ENCODE assay signal across 26 cellular contexts in the genomic region with DNA sequence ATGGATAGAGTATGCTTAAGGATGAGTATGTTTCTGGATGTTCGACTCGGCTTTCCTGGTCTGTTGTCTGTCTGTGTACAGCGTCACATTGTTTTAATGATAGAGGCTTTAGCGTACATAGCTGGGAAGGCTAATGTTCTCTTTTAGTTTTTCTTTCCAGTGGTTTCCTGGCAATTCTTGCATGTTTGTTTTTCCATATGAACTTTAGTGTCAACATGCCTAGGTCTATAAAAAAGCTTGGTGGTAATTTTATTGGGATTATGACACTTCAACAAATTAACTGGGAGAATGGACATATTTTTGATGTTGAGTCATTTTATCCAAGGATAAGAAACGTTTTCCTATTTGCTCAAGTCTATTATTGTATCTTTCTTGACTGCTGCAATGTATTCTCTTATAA. TPM values are rescaled to one million over a fixed set of nuclear protein-coding genes. Genes with fewer than 3 reads are reported as not detected.
DNase-seq lines count a peak whose midpoint lies in the region; ATAC-seq, FAIRE-seq and TF ChIP-seq lines count a peak whose summit lies in the region.
"Had no signal": no experiment of that assay in that cellular context is flagged by ENCODE, and none has a peak within 500 bp of the region (broad histone marks: within the 10 kb centered on the region; RNA-seq: fewer than 3 reads in every experiment).

No MANE protein-coding gene starts in this region.

- H3K4me3 Mint-ChIP-seq in neural crest cell = peak overlapping the region; percentile 21
- H3K4me3 Mint-ChIP-seq: activated CD4-positive, alpha-beta T cell treated with anti-CD3 and anti-CD28 coated beads, Interleukin-2, amount 10 ng/mL, durations not matched to agents 24 days and 14 days; activated T-cell treated with anti-CD3 and anti-CD28 coated beads, Interleukin-2, amount 50 U/mL, for 72 hours; nephron progenitor cell had no signal

- no peak for ATAC-seq in HG03039 (IDR thresholded peaks at IDR 0.05; ENCODE audit: unreplicated experiment)
- ATAC-seq: activated T-cell treated with anti-CD3 and anti-CD28 coated beads, Interleukin-2, amount 50 U/mL, for 72 hours; heart left ventricle; sciatic nerve; stimulated activated naive CD8-positive, alpha-beta T cell treated with anti-CD3 and anti-CD28 coated beads, Interleukin-15, Interleukin-2, amounts not matched to agents 100 U/mL and 50 U/mL, for 24 hours had no signal

- no peaks in the 10 kb centered on the region for H3K27me3 Mint-ChIP-seq in neural crest cell (ENCODE audit: low read depth)
- H3K27me3 Mint-ChIP-seq: activated CD4-positive, alpha-beta T cell treated with anti-CD3 and anti-CD28 coated beads, Interleukin-2, amount 10 ng/mL, durations not matched to agents 24 days and 14 days had no signal

- DNase-seq in A172 (ENCODE audit: low spot score) (peak; percentile 37), HT-29 (ENCODE audit: low spot score) (peak; percentile 54), neural crest cell (ENCODE audit: low read depth, low spot score) (no peak), H4 (ENCODE audit: low spot score) (no peak), NCI-H2196 treated with DMSO at 0.1 percent for 48 hours (lab: John Stamatoyannopoulos, UW; ENCODE audit: unreplicated experiment) (no peak), midbrain (lab: John Stamatoyannopoulos, UW) (no peak)
- DNase-seq: activated CD4-positive, alpha-beta T cell treated with anti-CD3 and anti-CD28 coated beads, Interleukin-2, amount 10 ng/mL, durations not matched to agents 24 days and 14 days; activated naive CD4-positive, alpha-beta T cell treated with Interleukin-2 at 50 U/mL for 16 hours; activated T-cell treated with anti-CD3 and anti-CD28 coated beads, Interleukin-2, amount 50 U/mL, for 72 hours; brain microvascular endothelial cell; effector CD4-positive, alpha-beta T cell; heart left ventricle; kidney glomerular epithelial cell; NCI-H187; NCI-H2171 treated with DMSO at 0.1 percent for 48 hours; NCI-H524 treated with DMSO at 0.1 percent for 48 hours; nephron progenitor cell; SIG-M5; stimulated activated naive CD8-positive, alpha-beta T cell treated with anti-CD3 and anti-CD28 coated beads, Interleukin-15, Interleukin-2, amounts not matched to agents 100 U/mL and 50 U/mL, for 24 hours had no signal

- no peaks in the 10 kb centered on the region for H3K4me1 Mint-ChIP-seq in neural crest cell
- H3K4me1 Mint-ChIP-seq: activated CD4-positive, alpha-beta T cell treated with anti-CD3 and anti-CD28 coated beads, Interleukin-2, amount 10 ng/mL, durations not matched to agents 24 days and 14 days; nephron progenitor cell had no signal

- FAIRE-seq in endometrium (lab: Jason Lieb, UNC) = peak; percentile 51
- FAIRE-seq: GM18507, RCC 7860 had no signal

- no peak for TF ChIP-seq CTCF in neural crest cell (conservative IDR thresholded peaks at IDR 0.05)

- H3K9me3 Mint-ChIP-seq in neural crest cell = no peaks in the 10 kb centered on the region
- H3K9me3 Mint-ChIP-seq: activated CD4-positive, alpha-beta T cell treated with anti-CD3 and anti-CD28 coated beads, Interleukin-2, amount 10 ng/mL, durations not matched to agents 24 days and 14 days; activated T-cell treated with anti-CD3 and anti-CD28 coated beads, Interleukin-2, amount 50 U/mL, for 72 hours; nephron progenitor cell had no signal

- peaks cover 16% of the 10 kb centered on the region for H3K36me3 Mint-ChIP-seq in neural crest cell (ENCODE audit: low read depth)

- no peak overlapping the region for H3K27ac Mint-ChIP-seq in neural crest cell (ENCODE audit: unreplicated experiment)
- H3K27ac Mint-ChIP-seq: activated CD4-positive, alpha-beta T cell treated with anti-CD3 and anti-CD28 coated beads, Interleukin-2, amount 10 ng/mL, durations not matched to agents 24 days and 14 days; activated T-cell treated with anti-CD3 and anti-CD28 coated beads, Interleukin-2, amount 50 U/mL, for 72 hours; nephron progenitor cell had no signal

RNA-seq across cellular contexts. Expression of gene F2, which starts 17.6 kb away (rescaled TPM):
- not detected in 2 replicates for total RNA-seq in A172 (2014; rRNA removed; shearing (Covaris generic))
- 0.38 and 1.7 TPM in 2 replicates for total RNA-seq in HT-29 (2014; rRNA removed; shearing (Covaris generic))
- total RNA-seq in neural crest cell = not detected in 2 replicates
- total RNA-seq in H4 (2014; rRNA removed; shearing (Covaris generic)) = 0.23 TPM in 1 of 2 replicates, not detected in the other
- total RNA-seq: activated T-cell treated with anti-CD3 and anti-CD28 coated beads, Interleukin-2, amount 50 U/mL, for 72 hours; G401; lung microvascular endothelial cell; sciatic nerve had no signal

RNA-seq across cellular contexts. Expression of gene ZNF408, which starts 35.8 kb away (rescaled TPM):
- 7.9 and 14.2 TPM in 2 replicates for total RNA-seq in A172 (2014; rRNA removed; shearing (Covaris generic))
- total RNA-seq in HT-29 (2014; rRNA removed; shearing (Covaris generic)) = 15.8 and 17.5 TPM in 2 replicates
- total RNA-seq in neural crest cell = 13.7 and 15.3 TPM in 2 replicates
- total RNA-seq in H4 (2014; rRNA removed; shearing (Covaris generic)) = 4.8 and 5.1 TPM in 2 replicates

RNA-seq across cellular contexts. Expression of gene ARHGAP1, which starts 36.2 kb away (rescaled TPM):
- total RNA-seq in A172 (2014; rRNA removed; shearing (Covaris generic)) = 44.0 and 47.6 TPM in 2 replicates
- total RNA-seq in HT-29 (2014; rRNA removed; shearing (Covaris generic)) = 28.7 and 29.3 TPM in 2 replicates
- 31.9 and 32.2 TPM in 2 replicates for total RNA-seq in neural crest cell
- 9.5 and 16.2 TPM in 2 replicates for total RNA-seq in H4 (2014; rRNA removed; shearing (Covaris generic))

Comparison
In these comparisons a context has a peak if more than half of its experiments do, and no peak if none do; other contexts are left out.
1. DNase-seq: peak in A172 (single experiment) and HT-29 (single experiment); none in neural crest cell (single experiment), H4 (single experiment), NCI-H2196 treated with DMSO at 0.1 percent for 48 hours (single experiment) and midbrain (single experiment).